Comparison of ENCODE assay signal across 23 cellular contexts in genomic region chr13:28177877-28178276, GRCh38.
"Had no signal": no experiment of that assay in that cellular context is flagged by ENCODE, and none has a peak within 500 bp of the region (broad histone marks: within the 10 kb centered on the region; RNA-seq: fewer than 3 reads in every experiment).

No MANE protein-coding gene starts in this region.

- H3K4me2 ChIP-seq: hepatocyte had no signal

- H3K4me3 ChIP-seq: coronary artery, dorsolateral prefrontal cortex, esophagus muscularis mucosa, gastroesophageal sphincter, heart left ventricle, hepatocyte, left lung, lower lobe of right lung, mucosa of descending colon had no signal

- H3K27ac ChIP-seq: coronary artery, dorsolateral prefrontal cortex, esophagus muscularis mucosa, foreskin keratinocyte, gastroesophageal sphincter, heart left ventricle, hepatocyte, left lung, lower lobe of right lung had no signal

- H3K27ac Mint-ChIP-seq: mesothelial cell of epicardium had no signal

- ATAC-seq: foreskin keratinocyte; gastroesophageal sphincter; heart left ventricle; left lung; left ventricle myocardium superior; lower lobe of right lung; naive thymus-derived CD8-positive, alpha-beta T cell had no signal

- H3K27me3 ChIP-seq: dorsolateral prefrontal cortex, esophagus muscularis mucosa, foreskin keratinocyte, gastroesophageal sphincter, heart left ventricle, hepatocyte, left lung had no signal

- H3K4me3 Mint-ChIP-seq: immature natural killer cell; mesothelial cell of epicardium; naive thymus-derived CD8-positive, alpha-beta T cell had no signal

- H3K9me3 Mint-ChIP-seq: immature natural killer cell; mesothelial cell of epicardium; naive B cell; naive thymus-derived CD8-positive, alpha-beta T cell had no signal

- H3K4me1 ChIP-seq: esophagus muscularis mucosa, gastroesophageal sphincter, lower lobe of right lung had no signal

- H3K27me3 Mint-ChIP-seq: naive B cell; naive thymus-derived CD8-positive, alpha-beta T cell had no signal

- DNase-seq: dermis blood vessel endothelial cell; dorsolateral prefrontal cortex; effector CD4-positive, alpha-beta T cell; effector memory CD4-positive, alpha-beta T cell; foreskin keratinocyte; heart left ventricle; hypothalamus; immature natural killer cell; islet precursor cell; kidney; kidney glomerular epithelial cell; left lung; left ventricle myocardium superior; lower lobe of right lung; mesenchymal stem cell; mucosa of descending colon; naive B cell; naive thymus-derived CD8-positive, alpha-beta T cell had no signal

- H2AFZ ChIP-seq: hepatocyte had no signal

- H3K9me3 ChIP-seq: esophagus muscularis mucosa, gastroesophageal sphincter, heart left ventricle, left lung, lower lobe of right lung, mucosa of descending colon had no signal
